Comparison of ENCODE assay signal across 13 cellular contexts in genomic region chr6:31354248-31354647, GRCh38. TPM values are rescaled to one million over a fixed set of nuclear protein-coding genes. Genes with fewer than 3 reads are reported as not detected.
DNase-seq lines count a peak whose midpoint lies in the region; ATAC-seq and TF ChIP-seq lines count a peak whose summit lies in the region.
"Had no signal": no experiment of that assay in that cellular context is flagged by ENCODE, and none has a peak within 500 bp of the region (broad histone marks: within the 10 kb centered on the region; RNA-seq: fewer than 3 reads in every experiment).

No MANE protein-coding gene starts in this region.

- no peak overlapping the region for H2BK5ac ChIP-seq in mesendoderm (ENCODE audit: low read length)

- no peak overlapping the region for H3K18ac ChIP-seq in mesendoderm (ENCODE audit: low read length)

- no peak for TF ChIP-seq POLR2A in Peyer's patch (IDR thresholded peaks at IDR 0.05)

- H3K27me3 ChIP-seq in Peyer's patch, result no peaks in the 10 kb centered on the region
- no peaks in the 10 kb centered on the region for H3K27me3 ChIP-seq in duodenal mucosa (ENCODE audit: control insufficient read depth in 1 of 2, insufficient read depth in 2 of 2, low read length in 2 of 2)
- H3K27me3 ChIP-seq in mesendoderm (ENCODE audit: insufficient read depth, low read length, poor library complexity), result peaks cover 12% of the 10 kb centered on the region

- H2BK15ac ChIP-seq in mesendoderm (replicated peaks; ENCODE audit: low read depth), result no peak overlapping the region

- H3K79me1 ChIP-seq in mesendoderm (ENCODE audit: low read length), result no peaks in the 10 kb centered on the region

- H2AK5ac ChIP-seq in mesendoderm (ENCODE audit: low read length), result no peak overlapping the region

- no peak overlapping the region for H4K8ac ChIP-seq in mesendoderm (ENCODE audit: low read depth, low read length)

- H3K4me3 Mint-ChIP-seq in stimulated activated effector memory CD8-positive, alpha-beta T cell treated with anti-CD3 and anti-CD28 coated beads, Interleukin-12 subunit alpha, Interleukin-12 subunit beta, amount 100 ng/mL, for 72 hours, result peak overlapping the region; percentile 94

- no peak overlapping the region for H4K5ac ChIP-seq in mesendoderm (ENCODE audit: low read length)

- H3K9ac ChIP-seq in duodenal mucosa (ENCODE audit: low read depth in 1 of 2, low read length in 2 of 2) (peak overlapping the region; percentile 40 to 100), mesendoderm (ENCODE audit: low read length) (no peak overlapping the region)
- H3K9ac ChIP-seq: parathyroid adenoma had no signal

- H3K9me3 Mint-ChIP-seq in stimulated activated effector memory CD8-positive, alpha-beta T cell treated with anti-CD3 and anti-CD28 coated beads, Interleukin-12 subunit alpha, Interleukin-12 subunit beta, amount 100 ng/mL, for 72 hours, result no peaks in the 10 kb centered on the region

- no peak overlapping the region for H3K4ac ChIP-seq in mesendoderm (ENCODE audit: low read depth, low read length)

- peaks cover 79% of the 10 kb centered on the region for H3K4me1 Mint-ChIP-seq in stimulated activated effector memory CD8-positive, alpha-beta T cell treated with anti-CD3 and anti-CD28 coated beads, Interleukin-12 subunit alpha, Interleukin-12 subunit beta, amount 100 ng/mL, for 72 hours

- H3K36me3 ChIP-seq in Peyer's patch, result peaks cover 0 to 24% (median 2%) of the 10 kb centered on the region in 3 donors
- H3K36me3 ChIP-seq in duodenal mucosa (ENCODE audit: control insufficient read depth in 1 of 2, insufficient read depth in 2 of 2, low read length in 2 of 2), result peaks cover 23 to 25% of the 10 kb centered on the region in 2 donors
- no peaks in the 10 kb centered on the region for H3K36me3 ChIP-seq in mesendoderm (ENCODE audit: control insufficient read depth, insufficient read depth, low read length)

- peaks cover 0 to 27% (median 17%) of the 10 kb centered on the region in 4 donors for H3K4me1 ChIP-seq in Peyer's patch
- H3K4me1 ChIP-seq in duodenal mucosa (ENCODE audit: control insufficient read depth in 1 of 2, insufficient read depth in 2 of 2, low read length in 2 of 2), result peaks cover 31 to 35% of the 10 kb centered on the region in 2 donors
- no peaks in the 10 kb centered on the region for H3K4me1 ChIP-seq in mesendoderm (ENCODE audit: control insufficient read depth, low read depth, low read length)
- H3K4me1 ChIP-seq: parathyroid adenoma had no signal

- H3K27ac Mint-ChIP-seq in stimulated activated effector memory CD8-positive, alpha-beta T cell treated with anti-CD3 and anti-CD28 coated beads, Interleukin-12 subunit alpha, Interleukin-12 subunit beta, amount 100 ng/mL, for 72 hours, result peak overlapping the region; percentile 94

- peak; percentile 13 for DNase-seq in activated gamma-delta T cell treated with anti-CD3 and anti-CD28 coated beads, Interleukin-2, amount 50 U/mL, for 16 hours (ENCODE audit: low read depth)
- DNase-seq in activated gamma-delta T cell (lab: John Stamatoyannopoulos, UW) (no peak), Peyer's patch (no peak), kidney glomerular epithelial cell (lab: John Stamatoyannopoulos, UW) (no peak), NCI-H2171 treated with DMSO at 0.1 percent for 48 hours (lab: John Stamatoyannopoulos, UW) (no peak), mesendoderm (no peak)
- DNase-seq in stimulated activated effector memory CD8-positive, alpha-beta T cell treated with anti-CD3 and anti-CD28 coated beads, Interleukin-12 subunit alpha, Interleukin-12 subunit beta, amount 100 ng/mL, for 72 hours (ENCODE audit: low spot score in 2 of 2), result no peak
- DNase-seq: GDM1, H7, Kasumi-1, NCI-H446 had no signal

- H3K4me2 ChIP-seq in mesendoderm (ENCODE audit: low read length), result no peak overlapping the region

- H3K36me3 Mint-ChIP-seq in stimulated activated effector memory CD8-positive, alpha-beta T cell treated with anti-CD3 and anti-CD28 coated beads, Interleukin-12 subunit alpha, Interleukin-12 subunit beta, amount 100 ng/mL, for 72 hours, result peaks cover 88% of the 10 kb centered on the region

- H2BK120ac ChIP-seq in mesendoderm (ENCODE audit: low read depth, low read length), result no peak overlapping the region

- peak; percentile 1 for ATAC-seq in stimulated activated effector memory CD8-positive, alpha-beta T cell treated with anti-CD3 and anti-CD28 coated beads, Interleukin-12 subunit alpha, Interleukin-12 subunit beta, amount 100 ng/mL, for 72 hours

- H3K27ac ChIP-seq in Peyer's patch, result peak overlapping the region in 1 of 4 donors; percentile 86
- H3K27ac ChIP-seq in duodenal mucosa (ENCODE audit: low read depth, low read length), result no peak overlapping the region
- H3K27ac ChIP-seq in mesendoderm (ENCODE audit: low read depth, low read length), result no peak overlapping the region
- H3K27ac ChIP-seq: parathyroid adenoma had no signal

- no peak for TF ChIP-seq CTCF in Peyer's patch (IDR thresholded peaks at IDR 0.05)

- H3K4me3 ChIP-seq in Peyer's patch (peak overlapping the region in 3 of 4 donors; percentile 63 to 85 (median 75)), duodenal mucosa (ENCODE audit: low read depth in 1 of 2, low read length in 2 of 2) (peak overlapping the region; percentile 71 to 92), mesendoderm (ENCODE audit: low read length) (no peak overlapping the region)

- no peak overlapping the region for H3K56ac ChIP-seq in mesendoderm (ENCODE audit: low read length)

- no peak overlapping the region for H3K23ac ChIP-seq in mesendoderm (ENCODE audit: low read length)

- H3K79me2 ChIP-seq in mesendoderm (ENCODE audit: control insufficient read depth, insufficient read depth, low read length), result no peaks in the 10 kb centered on the region
- H3K79me2 ChIP-seq: parathyroid adenoma had no signal

- H3K9me3 ChIP-seq in Peyer's patch (no peaks in the 10 kb centered on the region), duodenal mucosa (ENCODE audit: control insufficient read depth in 1 of 2, low read length in 2 of 2) (no peaks in the 10 kb centered on the region)

- no CpG with 5 or more reads among the region's 9 CpGs for WGBS in mesendoderm (ENCODE audit: extremely low coverage, insufficient coverage, low lambda C conversion rate)

RNA-seq across cellular contexts. Expression of gene HLA-B, which starts 2.7 kb away (rescaled TPM):
- 1,000 to 10,000 TPM in 3 of 4 donors, 100 to 1,000 TPM in 1; 835 to 3,384 (median 2,517) TPM for total RNA-seq in Peyer's patch
- polyA plus RNA-seq in mesendoderm (2013, experiment 1 of 2), result 28.6 TPM
- 28.5 TPM for polyA plus RNA-seq in mesendoderm (2013, experiment 2 of 2)

RNA-seq across cellular contexts. Expression of gene MICA, which starts 49.1 kb away (rescaled TPM):
- total RNA-seq in Peyer's patch, result 10 to 100 TPM; 21.0 to 71.0 (median 29.1) TPM
- 9.6 TPM for polyA plus RNA-seq in mesendoderm (2013, experiment 1 of 2)
- polyA plus RNA-seq in mesendoderm (2013, experiment 2 of 2), result 10.0 TPM
